In genomic region chr2:58240938-58241755, GRCh38 we compare ENCODE assay signal across 1 cellular context.
TF ChIP-seq lines count a peak whose summit lies in the region.

Gene FANCL (minus strand): TSS chr2:58241325. CDS start chr2:58241313, 12 bp downstream.

TF ChIP-seq in K562, 482 proteins besides CTCF, POLR2A, EP300 and RAD21 (continued from another document and continues in another):
- peak; percentile 52; the same call in 1 of the 2 replicates for TF ChIP-seq ZBTB33 (CRISPR knock-in tag; IDR thresholded peaks at IDR 0.05)
- no peak for TF ChIP-seq JUNB (CRISPR knock-in tag; conservative IDR thresholded peaks at IDR 0.05)
- no peak for TF ChIP-seq KDM4B (IDR thresholded peaks at IDR 0.05; ENCODE audit: borderline replicate concordance in 2 of 2, low read depth in 1 of 2)
- TF ChIP-seq ZFX (CRISPR knock-in tag; IDR thresholded peaks at IDR 0.05) = peak; percentile 60
- 0 out of 2 replicates have a peak, but pooled peaks have one; percentile 39 for TF ChIP-seq BRD4 (IDR thresholded peaks at IDR 0.05)
- no peak for TF ChIP-seq RERE (CRISPR knock-in tag; IDR thresholded peaks at IDR 0.05; ENCODE audit: borderline replicate concordance)
- TF ChIP-seq POLR2G (IDR thresholded peaks at IDR 0.05; ENCODE audit: low read depth, low read length) = peak; percentile 97
- TF ChIP-seq FOXA1 (IDR thresholded peaks at IDR 0.05; ENCODE audit: borderline replicate concordance) = no peak
- no peak for TF ChIP-seq DDX20 (tag; IDR thresholded peaks at IDR 0.05; ENCODE audit: low read depth)
- no peak for TF ChIP-seq SMARCB1 (IDR thresholded peaks at IDR 0.05; ENCODE audit: insufficient read length, low read depth)
- no peak for TF ChIP-seq POU5F1 (IDR thresholded peaks at IDR 0.05; ENCODE audit: borderline replicate concordance, low read depth, low read length, partially characterized antibody)
- no peak for TF ChIP-seq ARID3A (IDR thresholded peaks at IDR 0.05; ENCODE audit: borderline replicate concordance, low read depth, low read length)
- no peak for TF ChIP-seq ADNP (tag; IDR thresholded peaks at IDR 0.05)
- no peak for TF ChIP-seq MCM7 (IDR thresholded peaks at IDR 0.05)
- TF ChIP-seq BRF1 (IDR thresholded peaks at IDR 0.05; ENCODE audit: borderline replicate concordance, extremely low read depth, insufficient read length) = no peak
- TF ChIP-seq RREB1 (CRISPR knock-in tag; IDR thresholded peaks at IDR 0.05) = no peak
- no peak for TF ChIP-seq ZNF431 (CRISPR knock-in tag; IDR thresholded peaks at IDR 0.05)
- TF ChIP-seq ZBTB8A (IDR thresholded peaks at IDR 0.05; ENCODE audit: partially characterized antibody) = no peak
- peak; percentile 60; the same call in 1 of the 2 replicates for TF ChIP-seq CREM (IDR thresholded peaks at IDR 0.05; ENCODE audit: low read depth)
- TF ChIP-seq TEAD2 (tag; IDR thresholded peaks at IDR 0.05) = no peak
- TF ChIP-seq MEF2D (tag; conservative IDR thresholded peaks at IDR 0.05; ENCODE audit: low read depth) = no peak
- TF ChIP-seq TEAD1 (CRISPR knock-in tag; IDR thresholded peaks at IDR 0.05) = no peak
- TF ChIP-seq ELK3 (CRISPR knock-in tag; IDR thresholded peaks at IDR 0.05) = no peak
- no peak for TF ChIP-seq KDM1A (IDR thresholded peaks at IDR 0.05)
- no peak for TF ChIP-seq ZKSCAN3 (CRISPR knock-in tag; IDR thresholded peaks at IDR 0.05)
- TF ChIP-seq ZNF518B (CRISPR knock-in tag; IDR thresholded peaks at IDR 0.05) = no peak
- TF ChIP-seq SMARCE1 (IDR thresholded peaks at IDR 0.05) = no peak
- 0 out of 2 replicates have a peak, but pooled peaks have one; percentile 19 for TF ChIP-seq MYNN (IDR thresholded peaks at IDR 0.05)
- no peak for TF ChIP-seq MYNN (CRISPR knock-in tag; IDR thresholded peaks at IDR 0.05)
- TF ChIP-seq NKRF (IDR thresholded peaks at IDR 0.05; ENCODE audit: borderline replicate concordance) = peak; percentile 68; the same call in 1 of the 2 replicates
- TF ChIP-seq PHTF2 (CRISPR knock-in tag; IDR thresholded peaks at IDR 0.05) = no peak
- TF ChIP-seq ZBTB1 (CRISPR knock-in tag; IDR thresholded peaks at IDR 0.05; ENCODE audit: borderline replicate concordance, low read depth) = no peak
- TF ChIP-seq LCOR (CRISPR knock-in tag; IDR thresholded peaks at IDR 0.05) = peak; percentile 73; the same call in 1 of the 2 replicates
- 0 out of 2 replicates have a peak, but pooled peaks have one; percentile 45 for TF ChIP-seq IRF1 (CRISPR knock-in tag; IDR thresholded peaks at IDR 0.05; ENCODE audit: borderline replicate concordance)
- TF ChIP-seq SREBF2 (CRISPR knock-in tag; IDR thresholded peaks at IDR 0.05) = no peak
- TF ChIP-seq IFI16 (CRISPR knock-in tag; IDR thresholded peaks at IDR 0.05) = no peak
- peak; percentile 54 for TF ChIP-seq HMGN3 (IDR thresholded peaks at IDR 0.05; ENCODE audit: borderline replicate concordance, extremely low read depth, insufficient read length, low read depth, low read length)
- TF ChIP-seq ARNT (IDR thresholded peaks at IDR 0.05) = no peak
- no peak for TF ChIP-seq NFIX (CRISPR knock-in tag; IDR thresholded peaks at IDR 0.05; ENCODE audit: low read depth)
- TF ChIP-seq LARP7 (IDR thresholded peaks at IDR 0.05) = no peak
